1 cellular context compared by ENCODE assay signal in the genomic region with DNA sequence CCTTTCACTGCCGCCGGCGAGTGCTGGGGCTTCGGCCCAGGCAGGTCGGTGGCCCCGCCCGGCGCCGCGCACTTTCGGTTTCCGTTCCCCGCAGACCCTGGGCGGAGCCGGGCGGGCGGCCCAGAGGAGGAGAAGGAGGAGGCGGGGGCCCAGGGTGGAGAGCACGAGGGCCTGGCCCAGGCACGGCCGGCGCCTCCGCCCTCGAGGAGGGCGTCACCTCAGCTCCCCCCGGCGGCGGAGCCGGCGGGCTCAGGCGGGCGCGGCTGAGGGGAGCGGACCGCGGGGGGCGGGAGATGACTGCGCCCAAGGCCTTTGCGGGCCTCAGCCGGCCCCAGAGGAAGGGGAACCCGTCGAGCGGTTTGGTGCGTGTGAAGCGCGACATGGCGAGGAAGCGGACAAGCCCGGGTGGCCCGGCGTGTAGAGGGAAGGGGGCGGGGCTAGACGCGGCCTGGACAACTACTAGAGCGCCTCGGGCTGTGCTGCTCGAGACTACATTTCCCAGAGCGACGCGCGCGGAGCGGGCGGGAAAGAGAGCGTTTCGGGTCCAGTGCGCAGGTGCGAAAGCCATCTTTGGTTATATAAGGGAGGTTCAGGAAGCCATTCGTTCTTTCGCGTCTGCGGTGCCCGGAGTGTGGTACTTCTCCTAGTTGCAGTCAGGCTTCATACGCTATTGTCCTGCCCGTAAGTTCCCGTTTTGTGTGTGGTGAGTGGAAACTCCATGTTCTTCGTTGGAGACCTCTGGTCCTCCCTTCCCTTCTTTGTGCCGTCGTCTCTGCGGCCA.
A peak's percentile ranks its signal among the peaks of the same experiment; 100 is the strongest.
TF ChIP-seq lines count a peak whose summit lies in the region.

A gene (minus strand): TSS at position 22 of the 781 bp plus-strand sequence. CDS start 2,218 bp downstream, outside the sequence.

TF ChIP-seq in K562, 482 proteins besides CTCF, POLR2A, EP300 and RAD21 (continued from another document and continues in another):
- TF ChIP-seq, protein P1, sequence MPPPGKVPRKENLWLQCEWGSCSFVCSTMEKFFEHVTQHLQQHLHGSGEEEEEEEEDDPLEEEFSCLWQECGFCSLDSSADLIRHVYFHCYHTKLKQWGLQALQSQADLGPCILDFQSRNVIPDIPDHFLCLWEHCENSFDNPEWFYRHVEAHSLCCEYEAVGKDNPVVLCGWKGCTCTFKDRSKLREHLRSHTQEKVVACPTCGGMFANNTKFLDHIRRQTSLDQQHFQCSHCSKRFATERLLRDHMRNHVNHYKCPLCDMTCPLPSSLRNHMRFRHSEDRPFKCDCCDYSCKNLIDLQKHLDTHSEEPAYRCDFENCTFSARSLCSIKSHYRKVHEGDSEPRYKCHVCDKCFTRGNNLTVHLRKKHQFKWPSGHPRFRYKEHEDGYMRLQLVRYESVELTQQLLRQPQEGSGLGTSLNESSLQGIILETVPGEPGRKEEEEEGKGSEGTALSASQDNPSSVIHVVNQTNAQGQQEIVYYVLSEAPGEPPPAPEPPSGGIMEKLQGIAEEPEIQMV (tag; conservative IDR thresholded peaks at IDR 0.05; ENCODE audit: low read depth), result no peak
- no peak for TF ChIP-seq XRCC3 (IDR thresholded peaks at IDR 0.05)
- TF ChIP-seq, protein P2, sequence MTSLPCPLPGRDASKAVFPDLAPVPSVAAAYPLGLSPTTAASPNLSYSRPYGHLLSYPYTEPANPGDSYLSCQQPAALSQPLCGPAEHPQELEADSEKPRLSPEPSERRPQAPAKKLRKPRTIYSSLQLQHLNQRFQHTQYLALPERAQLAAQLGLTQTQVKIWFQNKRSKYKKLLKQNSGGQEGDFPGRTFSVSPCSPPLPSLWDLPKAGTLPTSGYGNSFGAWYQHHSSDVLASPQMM (CRISPR knock-in tag; IDR thresholded peaks at IDR 0.05), result no peak
- peak; percentile 57 to 70; a peak in 3 of 4 replicates for TF ChIP-seq TBL1XR1 (IDR thresholded peaks at IDR 0.05; ENCODE audit: low read length in 2 of 2)
- TF ChIP-seq, protein P3, sequence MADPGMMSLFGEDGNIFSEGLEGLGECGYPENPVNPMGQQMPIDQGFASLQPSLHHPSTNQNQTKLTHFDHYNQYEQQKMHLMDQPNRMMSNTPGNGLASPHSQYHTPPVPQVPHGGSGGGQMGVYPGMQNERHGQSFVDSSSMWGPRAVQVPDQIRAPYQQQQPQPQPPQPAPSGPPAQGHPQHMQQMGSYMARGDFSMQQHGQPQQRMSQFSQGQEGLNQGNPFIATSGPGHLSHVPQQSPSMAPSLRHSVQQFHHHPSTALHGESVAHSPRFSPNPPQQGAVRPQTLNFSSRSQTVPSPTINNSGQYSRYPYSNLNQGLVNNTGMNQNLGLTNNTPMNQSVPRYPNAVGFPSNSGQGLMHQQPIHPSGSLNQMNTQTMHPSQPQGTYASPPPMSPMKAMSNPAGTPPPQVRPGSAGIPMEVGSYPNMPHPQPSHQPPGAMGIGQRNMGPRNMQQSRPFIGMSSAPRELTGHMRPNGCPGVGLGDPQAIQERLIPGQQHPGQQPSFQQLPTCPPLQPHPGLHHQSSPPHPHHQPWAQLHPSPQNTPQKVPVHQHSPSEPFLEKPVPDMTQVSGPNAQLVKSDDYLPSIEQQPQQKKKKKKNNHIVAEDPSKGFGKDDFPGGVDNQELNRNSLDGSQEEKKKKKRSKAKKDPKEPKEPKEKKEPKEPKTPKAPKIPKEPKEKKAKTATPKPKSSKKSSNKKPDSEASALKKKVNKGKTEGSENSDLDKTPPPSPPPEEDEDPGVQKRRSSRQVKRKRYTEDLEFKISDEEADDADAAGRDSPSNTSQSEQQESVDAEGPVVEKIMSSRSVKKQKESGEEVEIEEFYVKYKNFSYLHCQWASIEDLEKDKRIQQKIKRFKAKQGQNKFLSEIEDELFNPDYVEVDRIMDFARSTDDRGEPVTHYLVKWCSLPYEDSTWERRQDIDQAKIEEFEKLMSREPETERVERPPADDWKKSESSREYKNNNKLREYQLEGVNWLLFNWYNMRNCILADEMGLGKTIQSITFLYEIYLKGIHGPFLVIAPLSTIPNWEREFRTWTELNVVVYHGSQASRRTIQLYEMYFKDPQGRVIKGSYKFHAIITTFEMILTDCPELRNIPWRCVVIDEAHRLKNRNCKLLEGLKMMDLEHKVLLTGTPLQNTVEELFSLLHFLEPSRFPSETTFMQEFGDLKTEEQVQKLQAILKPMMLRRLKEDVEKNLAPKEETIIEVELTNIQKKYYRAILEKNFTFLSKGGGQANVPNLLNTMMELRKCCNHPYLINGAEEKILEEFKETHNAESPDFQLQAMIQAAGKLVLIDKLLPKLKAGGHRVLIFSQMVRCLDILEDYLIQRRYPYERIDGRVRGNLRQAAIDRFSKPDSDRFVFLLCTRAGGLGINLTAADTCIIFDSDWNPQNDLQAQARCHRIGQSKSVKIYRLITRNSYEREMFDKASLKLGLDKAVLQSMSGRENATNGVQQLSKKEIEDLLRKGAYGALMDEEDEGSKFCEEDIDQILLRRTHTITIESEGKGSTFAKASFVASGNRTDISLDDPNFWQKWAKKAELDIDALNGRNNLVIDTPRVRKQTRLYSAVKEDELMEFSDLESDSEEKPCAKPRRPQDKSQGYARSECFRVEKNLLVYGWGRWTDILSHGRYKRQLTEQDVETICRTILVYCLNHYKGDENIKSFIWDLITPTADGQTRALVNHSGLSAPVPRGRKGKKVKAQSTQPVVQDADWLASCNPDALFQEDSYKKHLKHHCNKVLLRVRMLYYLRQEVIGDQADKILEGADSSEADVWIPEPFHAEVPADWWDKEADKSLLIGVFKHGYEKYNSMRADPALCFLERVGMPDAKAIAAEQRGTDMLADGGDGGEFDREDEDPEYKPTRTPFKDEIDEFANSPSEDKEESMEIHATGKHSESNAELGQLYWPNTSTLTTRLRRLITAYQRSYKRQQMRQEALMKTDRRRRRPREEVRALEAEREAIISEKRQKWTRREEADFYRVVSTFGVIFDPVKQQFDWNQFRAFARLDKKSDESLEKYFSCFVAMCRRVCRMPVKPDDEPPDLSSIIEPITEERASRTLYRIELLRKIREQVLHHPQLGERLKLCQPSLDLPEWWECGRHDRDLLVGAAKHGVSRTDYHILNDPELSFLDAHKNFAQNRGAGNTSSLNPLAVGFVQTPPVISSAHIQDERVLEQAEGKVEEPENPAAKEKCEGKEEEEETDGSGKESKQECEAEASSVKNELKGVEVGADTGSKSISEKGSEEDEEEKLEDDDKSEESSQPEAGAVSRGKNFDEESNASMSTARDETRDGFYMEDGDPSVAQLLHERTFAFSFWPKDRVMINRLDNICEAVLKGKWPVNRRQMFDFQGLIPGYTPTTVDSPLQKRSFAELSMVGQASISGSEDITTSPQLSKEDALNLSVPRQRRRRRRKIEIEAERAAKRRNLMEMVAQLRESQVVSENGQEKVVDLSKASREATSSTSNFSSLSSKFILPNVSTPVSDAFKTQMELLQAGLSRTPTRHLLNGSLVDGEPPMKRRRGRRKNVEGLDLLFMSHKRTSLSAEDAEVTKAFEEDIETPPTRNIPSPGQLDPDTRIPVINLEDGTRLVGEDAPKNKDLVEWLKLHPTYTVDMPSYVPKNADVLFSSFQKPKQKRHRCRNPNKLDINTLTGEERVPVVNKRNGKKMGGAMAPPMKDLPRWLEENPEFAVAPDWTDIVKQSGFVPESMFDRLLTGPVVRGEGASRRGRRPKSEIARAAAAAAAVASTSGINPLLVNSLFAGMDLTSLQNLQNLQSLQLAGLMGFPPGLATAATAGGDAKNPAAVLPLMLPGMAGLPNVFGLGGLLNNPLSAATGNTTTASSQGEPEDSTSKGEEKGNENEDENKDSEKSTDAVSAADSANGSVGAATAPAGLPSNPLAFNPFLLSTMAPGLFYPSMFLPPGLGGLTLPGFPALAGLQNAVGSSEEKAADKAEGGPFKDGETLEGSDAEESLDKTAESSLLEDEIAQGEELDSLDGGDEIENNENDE (IDR thresholded peaks at IDR 0.05; ENCODE audit: low read depth, low read length), result no peak
- no peak for TF ChIP-seq WHSC1 (IDR thresholded peaks at IDR 0.05; ENCODE audit: low read length)
- TF ChIP-seq STAG1 (CRISPR knock-in tag; IDR thresholded peaks at IDR 0.05; ENCODE audit: borderline replicate concordance), result no peak
- TF ChIP-seq SMC3 (conservative IDR thresholded peaks at IDR 0.05; ENCODE audit: insufficient read depth, low read depth, low read length), result no peak
- TF ChIP-seq ZNF644 (tag; IDR thresholded peaks at IDR 0.05; ENCODE audit: low read depth), result no peak; the same call in 1 of the 2 replicates
- TF ChIP-seq, protein P4, sequence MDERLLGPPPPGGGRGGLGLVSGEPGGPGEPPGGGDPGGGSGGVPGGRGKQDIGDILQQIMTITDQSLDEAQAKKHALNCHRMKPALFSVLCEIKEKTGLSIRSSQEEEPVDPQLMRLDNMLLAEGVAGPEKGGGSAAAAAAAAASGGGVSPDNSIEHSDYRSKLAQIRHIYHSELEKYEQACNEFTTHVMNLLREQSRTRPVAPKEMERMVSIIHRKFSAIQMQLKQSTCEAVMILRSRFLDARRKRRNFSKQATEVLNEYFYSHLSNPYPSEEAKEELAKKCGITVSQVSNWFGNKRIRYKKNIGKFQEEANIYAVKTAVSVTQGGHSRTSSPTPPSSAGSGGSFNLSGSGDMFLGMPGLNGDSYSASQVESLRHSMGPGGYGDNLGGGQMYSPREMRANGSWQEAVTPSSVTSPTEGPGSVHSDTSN (CRISPR knock-in tag; IDR thresholded peaks at IDR 0.05; ENCODE audit: low read depth), result no peak
- TF ChIP-seq, protein P4 (tag; conservative IDR thresholded peaks at IDR 0.05; ENCODE audit: low read depth), result no peak
- TF ChIP-seq RBM14 (IDR thresholded peaks at IDR 0.05; ENCODE audit: borderline replicate concordance, insufficient read depth, low read depth, low read length), result no peak
- no peak; the same call in 1 of the 2 replicates for TF ChIP-seq TARDBP (IDR thresholded peaks at IDR 0.05)
- no peak for TF ChIP-seq ZNF696 (CRISPR knock-in tag; conservative IDR thresholded peaks at IDR 0.05)
- no peak for TF ChIP-seq SRSF7 (optimal IDR thresholded peaks at IDR 0.05; ENCODE audit: low read depth, low read length)
- TF ChIP-seq, protein P5, sequence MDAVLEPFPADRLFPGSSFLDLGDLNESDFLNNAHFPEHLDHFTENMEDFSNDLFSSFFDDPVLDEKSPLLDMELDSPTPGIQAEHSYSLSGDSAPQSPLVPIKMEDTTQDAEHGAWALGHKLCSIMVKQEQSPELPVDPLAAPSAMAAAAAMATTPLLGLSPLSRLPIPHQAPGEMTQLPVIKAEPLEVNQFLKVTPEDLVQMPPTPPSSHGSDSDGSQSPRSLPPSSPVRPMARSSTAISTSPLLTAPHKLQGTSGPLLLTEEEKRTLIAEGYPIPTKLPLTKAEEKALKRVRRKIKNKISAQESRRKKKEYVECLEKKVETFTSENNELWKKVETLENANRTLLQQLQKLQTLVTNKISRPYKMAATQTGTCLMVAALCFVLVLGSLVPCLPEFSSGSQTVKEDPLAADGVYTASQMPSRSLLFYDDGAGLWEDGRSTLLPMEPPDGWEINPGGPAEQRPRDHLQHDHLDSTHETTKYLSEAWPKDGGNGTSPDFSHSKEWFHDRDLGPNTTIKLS (IDR thresholded peaks at IDR 0.05; ENCODE audit: borderline replicate concordance, low read depth), result peak; percentile 94
- TF ChIP-seq, protein P6, sequence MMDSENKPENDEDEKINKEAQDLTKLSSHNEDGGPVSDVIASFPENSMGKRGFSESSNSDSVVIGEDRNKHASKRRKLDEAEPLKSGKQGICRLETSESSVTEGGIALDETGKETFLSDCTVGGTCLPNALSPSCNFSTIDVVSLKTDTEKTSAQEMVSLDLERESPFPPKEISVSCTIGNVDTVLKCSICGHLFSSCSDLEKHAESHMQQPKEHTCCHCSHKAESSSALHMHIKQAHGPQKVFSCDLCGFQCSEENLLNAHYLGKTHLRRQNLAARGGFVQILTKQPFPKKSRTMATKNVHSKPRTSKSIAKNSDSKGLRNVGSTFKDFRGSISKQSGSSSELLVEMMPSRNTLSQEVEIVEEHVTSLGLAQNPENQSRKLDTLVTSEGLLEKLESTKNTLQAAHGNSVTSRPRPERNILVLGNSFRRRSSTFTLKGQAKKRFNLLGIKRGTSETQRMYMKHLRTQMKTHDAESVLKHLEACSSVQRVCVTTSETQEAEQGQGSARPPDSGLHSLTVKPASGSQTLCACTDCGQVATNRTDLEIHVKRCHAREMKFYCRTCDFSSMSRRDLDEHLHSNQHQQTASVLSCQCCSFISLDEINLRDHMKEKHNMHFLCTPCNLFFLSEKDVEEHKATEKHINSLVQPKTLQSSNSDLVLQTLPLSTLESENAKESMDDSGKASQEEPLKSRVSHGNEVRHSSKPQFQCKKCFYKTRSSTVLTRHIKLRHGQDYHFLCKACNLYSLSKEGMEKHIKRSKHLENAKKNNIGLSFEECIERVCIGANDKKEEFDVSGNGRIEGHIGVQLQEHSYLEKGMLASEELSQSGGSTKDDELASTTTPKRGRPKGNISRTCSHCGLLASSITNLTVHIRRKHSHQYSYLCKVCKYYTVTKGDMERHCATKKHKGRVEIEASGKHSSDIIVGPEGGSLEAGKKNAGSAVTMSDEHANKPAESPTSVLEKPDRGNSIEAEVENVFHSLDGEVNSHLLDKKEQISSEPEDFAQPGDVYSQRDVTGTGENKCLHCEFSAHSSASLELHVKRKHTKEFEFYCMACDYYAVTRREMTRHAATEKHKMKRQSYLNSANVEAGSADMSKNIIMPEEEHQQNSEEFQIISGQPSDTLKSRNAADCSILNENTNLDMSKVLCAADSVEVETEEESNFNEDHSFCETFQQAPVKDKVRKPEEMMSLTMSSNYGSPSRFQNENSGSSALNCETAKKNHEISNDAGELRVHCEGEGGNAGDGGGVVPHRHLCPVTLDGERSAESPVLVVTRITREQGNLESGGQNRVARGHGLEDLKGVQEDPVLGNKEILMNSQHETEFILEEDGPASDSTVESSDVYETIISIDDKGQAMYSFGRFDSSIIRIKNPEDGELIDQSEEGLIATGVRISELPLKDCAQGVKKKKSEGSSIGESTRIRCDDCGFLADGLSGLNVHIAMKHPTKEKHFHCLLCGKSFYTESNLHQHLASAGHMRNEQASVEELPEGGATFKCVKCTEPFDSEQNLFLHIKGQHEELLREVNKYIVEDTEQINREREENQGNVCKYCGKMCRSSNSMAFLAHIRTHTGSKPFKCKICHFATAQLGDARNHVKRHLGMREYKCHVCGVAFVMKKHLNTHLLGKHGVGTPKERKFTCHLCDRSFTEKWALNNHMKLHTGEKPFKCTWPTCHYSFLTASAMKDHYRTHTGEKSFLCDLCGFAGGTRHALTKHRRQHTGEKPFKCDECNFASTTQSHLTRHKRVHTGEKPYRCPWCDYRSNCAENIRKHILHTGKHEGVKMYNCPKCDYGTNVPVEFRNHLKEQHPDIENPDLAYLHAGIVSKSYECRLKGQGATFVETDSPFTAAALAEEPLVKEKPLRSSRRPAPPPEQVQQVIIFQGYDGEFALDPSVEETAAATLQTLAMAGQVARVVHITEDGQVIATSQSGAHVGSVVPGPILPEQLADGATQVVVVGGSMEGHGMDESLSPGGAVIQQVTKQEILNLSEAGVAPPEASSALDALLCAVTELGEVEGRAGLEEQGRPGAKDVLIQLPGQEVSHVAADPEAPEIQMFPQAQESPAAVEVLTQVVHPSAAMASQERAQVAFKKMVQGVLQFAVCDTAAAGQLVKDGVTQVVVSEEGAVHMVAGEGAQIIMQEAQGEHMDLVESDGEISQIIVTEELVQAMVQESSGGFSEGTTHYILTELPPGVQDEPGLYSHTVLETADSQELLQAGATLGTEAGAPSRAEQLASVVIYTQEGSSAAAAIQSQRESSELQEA (IDR thresholded peaks at IDR 0.05; ENCODE audit: low read depth), result no peak
- TF ChIP-seq SNIP1 (IDR thresholded peaks at IDR 0.05; ENCODE audit: low read depth), result no peak
- no peak for TF ChIP-seq ZNF584 (CRISPR knock-in tag; IDR thresholded peaks at IDR 0.05; ENCODE audit: low read depth)
- TF ChIP-seq LARP7 (IDR thresholded peaks at IDR 0.05), result no peak
- TF ChIP-seq PHF21A (IDR thresholded peaks at IDR 0.05; ENCODE audit: borderline replicate concordance, low read depth), result no peak; the same call in 1 of the 2 replicates
- TF ChIP-seq ZNF668 (CRISPR knock-in tag; IDR thresholded peaks at IDR 0.05), result no peak
- no peak for TF ChIP-seq RHOXF2B (CRISPR knock-in tag; conservative IDR thresholded peaks at IDR 0.05)
